In the genomic region with DNA sequence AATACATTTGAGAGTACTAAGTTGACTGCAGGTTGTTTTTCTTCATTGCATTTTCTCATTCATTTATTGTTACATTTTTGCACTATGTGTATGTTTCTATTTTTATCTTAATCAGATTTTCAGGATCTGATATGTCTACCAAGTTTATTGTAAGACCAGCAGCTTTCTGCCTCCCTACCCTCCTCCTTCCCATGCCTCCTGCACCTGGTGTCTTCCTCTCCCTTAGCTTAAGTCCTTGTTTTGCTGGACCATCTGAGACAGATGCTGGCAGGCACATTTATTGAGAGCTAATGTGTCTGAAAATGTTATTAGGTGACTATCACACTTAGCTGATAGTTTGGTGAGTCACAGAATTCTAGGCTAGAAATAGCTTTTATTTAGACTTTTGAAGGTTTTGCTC, we compare ENCODE assay signal across 32 cellular contexts.
"Had no signal": no experiment of that assay in that cellular context is flagged by ENCODE, and none has a peak within 500 bp of the region (broad histone marks: within the 10 kb centered on the region; RNA-seq: fewer than 3 reads in every experiment).

No MANE protein-coding gene starts in this region.

- H3K36me3 ChIP-seq: adrenal gland, MG63, Peyer's patch, SJSA1, WERI-Rb-1 had no signal

- H3K4me3 ChIP-seq: adrenal gland, MG63, Peyer's patch, SJSA1 had no signal

- H3K4me1 ChIP-seq: adrenal gland, Peyer's patch had no signal

- H3K9me3 ChIP-seq: adrenal gland, MG63, Peyer's patch, SJSA1 had no signal

- H3K27ac ChIP-seq: adrenal gland, Peyer's patch, SJSA1, WERI-Rb-1 had no signal

- DNase-seq: activated CD4-positive, alpha-beta memory T cell treated with anti-CD3 and anti-CD28 coated beads, Interleukin-2, amount 10 ng/mL, durations not matched to agents 7 days and 5 days; activated CD4-positive, alpha-beta T cell treated with anti-CD3 and anti-CD28 coated beads for 1 hour; activated CD4-positive, alpha-beta T cell treated with anti-CD3 and anti-CD28 coated beads for 48 hours; activated CD4-positive, CD25-positive, alpha-beta regulatory T cell; activated CD8-positive, alpha-beta memory T cell treated with anti-CD3 and anti-CD28 coated beads for 24 hours; activated CD8-positive, alpha-beta memory T cell treated with anti-CD3 and anti-CD28 coated beads, Interleukin-2, amount 10 ng/mL, durations not matched to agents 7 days and 5 days; activated CD8-positive, alpha-beta memory T cell treated with anti-CD3 and anti-CD28 coated beads, Interleukin-2, amount 50 U/mL, for 48 hours; activated effector memory CD4-positive, alpha-beta T cell treated with Interleukin-2 at 50 U/mL for 16 hours; activated naive CD4-positive, alpha-beta T cell; activated naive CD8-positive, alpha-beta T cell treated with anti-CD3 and anti-CD28 coated beads, Interleukin-2, amount 10 ng/mL, durations not matched to agents 7 days and 5 days; activated T-cell treated with anti-CD3 and anti-CD28 coated beads, Interleukin-2, amount 50 U/mL, for 48 hours; adrenal gland; caudate nucleus; cerebellar nuclear complex; Kasumi-1; KG1; MG63; NCI-H1092; NCI-H146; NCI-H187; NCI-H2029 treated with DMSO at 0.1 percent for 48 hours; NCI-H2107; NCI-H2171; NCI-H510A; NCI-H526 treated with DMSO at 0.1 percent for 48 hours; NCI-H774; Peyer's patch; RPMI8226; SHP77 treated with DMSO at 0.1 percent for 48 hours; T1000; WERI-Rb-1 had no signal

- ATAC-seq: activated CD8-positive, alpha-beta memory T cell treated with anti-CD3 and anti-CD28 coated beads, Interleukin-2, amount 10 ng/mL, durations not matched to agents 7 days and 5 days had no signal

- H3K27me3 ChIP-seq: adrenal gland, MG63, Peyer's patch, SJSA1 had no signal
